Comparison of ENCODE assay signal across 1 cellular context in the genomic region with DNA sequence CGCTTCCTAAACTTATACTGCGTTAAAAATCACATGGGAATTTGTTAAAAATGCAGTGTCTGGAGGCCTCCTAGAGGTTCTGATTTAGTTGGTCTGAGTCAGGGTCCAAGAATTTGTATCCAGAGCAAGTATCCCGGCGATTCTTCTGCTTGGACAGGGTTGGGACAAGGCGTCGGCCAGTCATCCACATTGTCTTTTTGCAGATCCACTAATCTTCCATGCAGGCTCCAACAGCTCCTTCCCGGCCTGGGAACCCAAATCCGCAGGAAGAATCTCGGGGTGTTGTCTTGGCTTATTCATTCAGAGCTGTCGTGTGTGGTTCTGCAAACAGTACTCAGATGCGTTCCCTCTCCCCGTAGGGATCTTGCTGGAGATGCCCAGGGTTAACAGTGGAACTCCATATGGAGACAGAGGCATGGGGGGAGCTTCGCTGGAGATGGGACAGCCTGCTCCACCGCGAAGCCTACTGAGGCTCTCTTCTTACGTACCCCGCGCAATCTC.
TF ChIP-seq lines count a peak whose summit lies in the region.

No MANE protein-coding gene starts in this region.

TF ChIP-seq in WTC11, 78 proteins besides CTCF, POLR2A, EP300 and RAD21 (continued from another document):
- TF ChIP-seq, protein P1, sequence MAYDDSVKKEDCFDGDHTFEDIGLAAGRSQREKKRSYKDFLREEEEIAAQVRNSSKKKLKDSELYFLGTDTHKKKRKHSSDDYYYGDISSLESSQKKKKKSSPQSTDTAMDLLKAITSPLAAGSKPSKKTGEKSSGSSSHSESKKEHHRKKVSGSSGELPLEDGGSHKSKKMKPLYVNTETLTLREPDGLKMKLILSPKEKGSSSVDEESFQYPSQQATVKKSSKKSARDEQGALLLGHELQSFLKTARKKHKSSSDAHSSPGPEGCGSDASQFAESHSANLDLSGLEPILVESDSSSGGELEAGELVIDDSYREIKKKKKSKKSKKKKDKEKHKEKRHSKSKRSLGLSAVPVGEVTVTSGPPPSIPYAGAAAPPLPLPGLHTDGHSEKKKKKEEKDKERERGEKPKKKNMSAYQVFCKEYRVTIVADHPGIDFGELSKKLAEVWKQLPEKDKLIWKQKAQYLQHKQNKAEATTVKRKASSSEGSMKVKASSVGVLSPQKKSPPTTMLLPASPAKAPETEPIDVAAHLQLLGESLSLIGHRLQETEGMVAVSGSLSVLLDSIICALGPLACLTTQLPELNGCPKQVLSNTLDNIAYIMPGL (CRISPR knock-in tag; IDR thresholded peaks at IDR 0.05) = no peak
- TF ChIP-seq, protein P2, sequence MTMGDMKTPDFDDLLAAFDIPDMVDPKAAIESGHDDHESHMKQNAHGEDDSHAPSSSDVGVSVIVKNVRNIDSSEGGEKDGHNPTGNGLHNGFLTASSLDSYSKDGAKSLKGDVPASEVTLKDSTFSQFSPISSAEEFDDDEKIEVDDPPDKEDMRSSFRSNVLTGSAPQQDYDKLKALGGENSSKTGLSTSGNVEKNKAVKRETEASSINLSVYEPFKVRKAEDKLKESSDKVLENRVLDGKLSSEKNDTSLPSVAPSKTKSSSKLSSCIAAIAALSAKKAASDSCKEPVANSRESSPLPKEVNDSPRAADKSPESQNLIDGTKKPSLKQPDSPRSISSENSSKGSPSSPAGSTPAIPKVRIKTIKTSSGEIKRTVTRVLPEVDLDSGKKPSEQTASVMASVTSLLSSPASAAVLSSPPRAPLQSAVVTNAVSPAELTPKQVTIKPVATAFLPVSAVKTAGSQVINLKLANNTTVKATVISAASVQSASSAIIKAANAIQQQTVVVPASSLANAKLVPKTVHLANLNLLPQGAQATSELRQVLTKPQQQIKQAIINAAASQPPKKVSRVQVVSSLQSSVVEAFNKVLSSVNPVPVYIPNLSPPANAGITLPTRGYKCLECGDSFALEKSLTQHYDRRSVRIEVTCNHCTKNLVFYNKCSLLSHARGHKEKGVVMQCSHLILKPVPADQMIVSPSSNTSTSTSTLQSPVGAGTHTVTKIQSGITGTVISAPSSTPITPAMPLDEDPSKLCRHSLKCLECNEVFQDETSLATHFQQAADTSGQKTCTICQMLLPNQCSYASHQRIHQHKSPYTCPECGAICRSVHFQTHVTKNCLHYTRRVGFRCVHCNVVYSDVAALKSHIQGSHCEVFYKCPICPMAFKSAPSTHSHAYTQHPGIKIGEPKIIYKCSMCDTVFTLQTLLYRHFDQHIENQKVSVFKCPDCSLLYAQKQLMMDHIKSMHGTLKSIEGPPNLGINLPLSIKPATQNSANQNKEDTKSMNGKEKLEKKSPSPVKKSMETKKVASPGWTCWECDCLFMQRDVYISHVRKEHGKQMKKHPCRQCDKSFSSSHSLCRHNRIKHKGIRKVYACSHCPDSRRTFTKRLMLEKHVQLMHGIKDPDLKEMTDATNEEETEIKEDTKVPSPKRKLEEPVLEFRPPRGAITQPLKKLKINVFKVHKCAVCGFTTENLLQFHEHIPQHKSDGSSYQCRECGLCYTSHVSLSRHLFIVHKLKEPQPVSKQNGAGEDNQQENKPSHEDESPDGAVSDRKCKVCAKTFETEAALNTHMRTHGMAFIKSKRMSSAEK (CRISPR knock-in tag; IDR thresholded peaks at IDR 0.05; ENCODE audit: borderline replicate concordance) = no peak
- TF ChIP-seq, protein P3, sequence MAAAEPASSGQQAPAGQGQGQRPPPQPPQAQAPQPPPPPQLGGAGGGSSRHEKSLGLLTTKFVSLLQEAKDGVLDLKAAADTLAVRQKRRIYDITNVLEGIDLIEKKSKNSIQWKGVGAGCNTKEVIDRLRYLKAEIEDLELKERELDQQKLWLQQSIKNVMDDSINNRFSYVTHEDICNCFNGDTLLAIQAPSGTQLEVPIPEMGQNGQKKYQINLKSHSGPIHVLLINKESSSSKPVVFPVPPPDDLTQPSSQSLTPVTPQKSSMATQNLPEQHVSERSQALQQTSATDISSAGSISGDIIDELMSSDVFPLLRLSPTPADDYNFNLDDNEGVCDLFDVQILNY (CRISPR knock-in tag; IDR thresholded peaks at IDR 0.05) = no peak
- TF ChIP-seq ZNF138 (CRISPR knock-in tag; conservative IDR thresholded peaks at IDR 0.05) = no peak
